8 cellular contexts compared by ENCODE assay signal in the genomic region with DNA sequence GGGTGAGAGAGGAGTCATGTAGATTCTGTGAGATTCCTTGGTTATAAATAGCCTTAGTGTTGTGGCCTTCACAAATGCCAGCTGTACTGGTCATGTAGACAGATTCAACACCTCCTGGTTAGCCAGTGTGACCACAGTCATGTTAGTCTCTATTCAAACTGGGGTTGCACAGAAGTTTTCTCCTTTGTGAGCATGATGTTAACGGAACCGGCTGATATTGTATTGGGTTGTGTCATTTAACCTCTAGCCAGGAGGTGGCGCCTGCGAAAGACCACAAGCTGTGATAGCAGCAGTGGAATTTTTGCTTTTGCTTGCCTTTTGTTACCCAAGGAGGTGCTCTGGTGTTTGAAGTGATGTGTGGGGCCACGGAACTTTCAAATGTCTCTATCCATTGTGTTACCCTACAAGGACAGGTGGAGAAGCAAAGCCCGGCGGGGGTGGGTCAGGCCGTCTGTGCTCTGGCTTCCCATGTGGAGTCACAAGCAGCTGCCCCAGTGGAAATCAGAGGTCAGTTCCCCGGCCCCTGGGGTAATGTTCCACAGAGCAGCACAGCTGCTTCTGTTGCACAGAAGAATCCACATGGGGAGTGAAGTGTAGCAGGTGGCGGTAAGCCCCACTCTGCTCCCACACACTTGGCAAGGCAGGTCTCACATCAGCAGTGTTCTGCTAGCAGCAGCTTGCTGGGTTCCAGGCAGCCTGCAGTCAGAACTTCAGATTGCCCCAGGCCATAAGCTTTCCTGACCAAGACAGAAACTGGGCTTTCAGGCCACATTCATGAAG.
A peak's percentile ranks its signal among the peaks of the same experiment; 100 is the strongest.
DNase-seq lines count a peak whose midpoint lies in the region; ATAC-seq and TF ChIP-seq lines count a peak whose summit lies in the region.

No MANE protein-coding gene starts in this region.

- H3K4me1 ChIP-seq in GM23338 (ENCODE audit: insufficient read depth) (peaks cover 11% of the 10 kb centered on the region), SK-N-SH (ENCODE audit: control insufficient read depth in 1 of 2, insufficient read depth in 2 of 2, low read depth in 1 of 2, low read length in 1 of 2) (peaks cover 0 to 3% of the 10 kb centered on the region in 2 experiments; a peak in 1 of 4 replicates), fibroblast of lung (ENCODE audit: control insufficient read depth, extremely low read depth, insufficient read depth, low read length) (no peaks in the 10 kb centered on the region)

- no peak overlapping the region for H3K4me3 ChIP-seq in GM23338
- H3K4me3 ChIP-seq in SK-N-SH (ENCODE audit: low read depth in 2 of 2, low read length in 1 of 2): no peak overlapping the region; a peak in 1 of 4 replicates
- no peak overlapping the region for H3K4me3 ChIP-seq in fibroblast of lung (replicated peaks in 1 of 4; ENCODE audit: control extremely low read depth in 1 of 4, insufficient read depth in 1 of 4, low read depth in 3 of 4, low read length in 4 of 4)
- H3K4me3 ChIP-seq in neural cell (ENCODE audit: low read length): no peak overlapping the region

- H3K27me3 ChIP-seq in GM23338 (ENCODE audit: insufficient read depth) (no peaks in the 10 kb centered on the region), SK-N-SH (ENCODE audit: insufficient read depth) (0 out of 2 replicates have a peak, but pooled peaks cover 4% of the 10 kb centered on the region), fibroblast of lung (ENCODE audit: control insufficient read depth, insufficient read depth, low read length) (no peaks in the 10 kb centered on the region), neural cell (ENCODE audit: insufficient read depth, low read depth, low read length) (no peaks in the 10 kb centered on the region)

- peak overlapping the region; percentile 64 for H2AFZ ChIP-seq in GM23338
- H2AFZ ChIP-seq in SK-N-SH (ENCODE audit: low read depth): no peak overlapping the region
- H2AFZ ChIP-seq in fibroblast of lung (ENCODE audit: low read length): no peak overlapping the region
- no peak overlapping the region for H2AFZ ChIP-seq in neural cell (ENCODE audit: low read depth, low read length)

- TF ChIP-seq CTCF in GM23338 (conservative IDR thresholded peaks at IDR 0.05; ENCODE audit: low read depth in 2 of 2) (peak; percentile 69 to 79), SK-N-SH (IDR thresholded peaks at IDR 0.05) (peak; percentile 64), fibroblast of lung (conservative IDR thresholded peaks at IDR 0.05 in 1 of 2, IDR thresholded peaks at IDR 0.05 in 1 of 2; ENCODE audit: low read depth in 1 of 2, low read length in 2 of 2) (peak; percentile 60 to 74), neural cell (IDR thresholded peaks at IDR 0.05; ENCODE audit: poor library complexity, severe bottlenecking) (peak; percentile 42)

- POLR2A ChIA-PET in SK-N-SH (lab: Yijun Ruan, JAX): no interaction called here

- peak; percentile 88 for ATAC-seq in GM23338

- no peak overlapping the region for H3K9ac ChIP-seq in SK-N-SH
- H3K9ac ChIP-seq in fibroblast of lung (ENCODE audit: insufficient read depth, low read length): no peak overlapping the region
- no peak overlapping the region for H3K9ac ChIP-seq in neural cell (ENCODE audit: low read length)

- CTCF ChIA-PET in SK-N-SH (lab: Yijun Ruan, JAX): interaction anchor here (0.6 to 2.1 kb wide), 9 partner anchors 10 to 554 kb away, joined by 3 to 11 read pairs (median 3); no protein-coding TSS in a partner anchor

- H3K4me2 ChIP-seq in GM23338 (no peak overlapping the region), SK-N-SH (no peak overlapping the region), fibroblast of lung (ENCODE audit: extremely low read depth, insufficient read depth, low read length) (no peak overlapping the region), neural cell (ENCODE audit: low read length) (no peak overlapping the region)

- H3K36me3 ChIP-seq in GM23338 (ENCODE audit: insufficient read depth) (no peaks in the 10 kb centered on the region), SK-N-SH (replicated peaks in 1 of 2; ENCODE audit: control insufficient read depth in 1 of 2, insufficient read depth in 2 of 2, low read length in 1 of 2) (no peaks in the 10 kb centered on the region), fibroblast of lung (ENCODE audit: control insufficient read depth, insufficient read depth, low read length) (no peaks in the 10 kb centered on the region), neural cell (ENCODE audit: insufficient read depth, low read length) (no peaks in the 10 kb centered on the region)

- peaks cover 32% of the 10 kb centered on the region for H3K4me1 Mint-ChIP-seq in GM23338

- peaks cover 5% of the 10 kb centered on the region for H3K27me3 Mint-ChIP-seq in GM23338 (ENCODE audit: insufficient read depth, low read depth, poor library complexity)

- TF ChIP-seq EP300 in SK-N-SH (IDR thresholded peaks at IDR 0.05; ENCODE audit: borderline replicate concordance in 1 of 2, low read depth in 1 of 2, low read length in 1 of 2) (no peak), neural cell (conservative IDR thresholded peaks at IDR 0.05; ENCODE audit: poor library complexity, severe bottlenecking) (no peak)

- H3K9me3 ChIP-seq in SK-N-SH (no peaks in the 10 kb centered on the region), fibroblast of lung (ENCODE audit: control insufficient read depth, insufficient read depth, low read depth, low read length) (no peaks in the 10 kb centered on the region), neural cell (ENCODE audit: low read length) (no peaks in the 10 kb centered on the region)

- no peaks in the 10 kb centered on the region for H3K79me2 ChIP-seq in GM23338 (replicated peaks; ENCODE audit: insufficient read depth)
- H3K79me2 ChIP-seq in SK-N-SH (ENCODE audit: insufficient read depth): no peaks in the 10 kb centered on the region
- no peaks in the 10 kb centered on the region for H3K79me2 ChIP-seq in fibroblast of lung (ENCODE audit: control insufficient read depth, insufficient read depth, low read length)
- H3K79me2 ChIP-seq in neural cell (replicated peaks; ENCODE audit: insufficient read depth, low read length): no peaks in the 10 kb centered on the region

- TF ChIP-seq RAD21 in SK-N-SH (IDR thresholded peaks at IDR 0.05; ENCODE audit: low read length): peak; percentile 47
- TF ChIP-seq RAD21 in neural cell (conservative IDR thresholded peaks at IDR 0.05): peak; percentile 17

- DNase-seq in AG08395 (ENCODE audit: low spot score) (peak; percentile 54), GM23338 (ENCODE audit: low spot score) (peak; percentile 85), SK-N-SH (peak; percentile 14), fibroblast of lung (ENCODE audit: low read depth in 2 of 2) (peak; percentile 40 to 62), LoVo (ENCODE audit: low spot score) (no peak)
- DNase-seq in effector CD8-positive, alpha-beta T cell (lab: John Stamatoyannopoulos, UW): no peak
- no peak for DNase-seq in activated CD4-positive, CD25-positive, alpha-beta regulatory T cell (lab: John Stamatoyannopoulos, UW)

- H3F3A ChIP-seq in GM23338 (replicated peaks; ENCODE audit: low read depth): no peaks in the 10 kb centered on the region
- H3F3A ChIP-seq in SK-N-SH (replicated peaks; ENCODE audit: insufficient read depth): no peaks in the 10 kb centered on the region
- H3F3A ChIP-seq in neural cell (ENCODE audit: insufficient read depth, low read length, poor library complexity, severe bottlenecking): no peaks in the 10 kb centered on the region

- H3K4me3 Mint-ChIP-seq in GM23338: no peak overlapping the region

- H4K20me1 ChIP-seq in GM23338 (replicated peaks; ENCODE audit: insufficient read depth) (no peaks in the 10 kb centered on the region), SK-N-SH (ENCODE audit: insufficient read depth) (no peaks in the 10 kb centered on the region), fibroblast of lung (ENCODE audit: control insufficient read depth, extremely low read depth, insufficient read depth, low read length) (no peaks in the 10 kb centered on the region), neural cell (ENCODE audit: insufficient read depth) (no peaks in the 10 kb centered on the region)

- no peak overlapping the region for H3K27ac Mint-ChIP-seq in GM23338

- H3K9me3 Mint-ChIP-seq in GM23338: no peaks in the 10 kb centered on the region; the same call in 2 of the 3 replicates

- H3K27ac ChIP-seq in GM23338 (ENCODE audit: low read depth) (no peak overlapping the region), SK-N-SH (ENCODE audit: low read depth in 2 of 2, low read length in 1 of 2) (no peak overlapping the region), fibroblast of lung (ENCODE audit: insufficient read depth, low read length) (no peak overlapping the region), neural cell (ENCODE audit: low read length) (no peak overlapping the region)

- H3K9me2 ChIP-seq in GM23338 (ENCODE audit: insufficient read depth) (no peaks in the 10 kb centered on the region; the same call in none of the 2 replicates), SK-N-SH (no peaks in the 10 kb centered on the region), neural cell (ENCODE audit: insufficient read depth, low read length) (no peaks in the 10 kb centered on the region)

- 77% methylated on average over 7 of the region's 10 CpGs for WGBS in SK-N-SH (ENCODE audit: low lambda C conversion rate)

- H3K36me3 Mint-ChIP-seq in GM23338 (ENCODE audit: low read depth): no peaks in the 10 kb centered on the region

TF ChIP-seq in GM23338, 12 proteins besides CTCF, POLR2A, EP300 and RAD21 (continues in another document):
- TF ChIP-seq ZNF331 (CRISPR knock-in tag; IDR thresholded peaks at IDR 0.05; ENCODE audit: low read depth) (no peak), POLR2AphosphoS5 (IDR thresholded peaks at IDR 0.05; ENCODE audit: low read depth) (no peak), ZNF114 (CRISPR knock-in tag; IDR thresholded peaks at IDR 0.05) (no peak), CREB1 (CRISPR knock-in tag; IDR thresholded peaks at IDR 0.05; ENCODE audit: low read depth) (no peak), NANOG (IDR thresholded peaks at IDR 0.05; ENCODE audit: borderline replicate concordance) (no peak)

TF ChIP-seq in SK-N-SH, 30 proteins besides CTCF, POLR2A, EP300 and RAD21 (continues in another document):
- TF ChIP-seq RXRA (IDR thresholded peaks at IDR 0.05; ENCODE audit: borderline replicate concordance, low read depth): no peak

TF ChIP-seq in neural cell, 6 proteins besides CTCF, POLR2A, EP300 and RAD21:
- TF ChIP-seq SMC3 (conservative IDR thresholded peaks at IDR 0.05; ENCODE audit: poor library complexity) (peak; percentile 25), EZH2 (IDR thresholded peaks at IDR 0.05; ENCODE audit: borderline replicate concordance, insufficient read depth, low read length, poor library complexity, severe bottlenecking) (no peak)

Comparison
In these comparisons a context has a peak if more than half of its experiments do, and no peak if none do; other contexts are left out.
1. DNase-seq: peak in AG08395 (single experiment), GM23338 (single experiment), SK-N-SH (single experiment) and fibroblast of lung (2 of 2); none in effector CD8-positive, alpha-beta T cell (single experiment), LoVo (single experiment) and activated CD4-positive, CD25-positive, alpha-beta regulatory T cell (0 of 4).
2. Peak in every context shown above with its lines, with median percentiles within 50 percentile points of each other: CTCF ChIP-seq.